Comparison of ENCODE assay signal across 11 cellular contexts in genomic region chr7:116687801-116688201, GRCh38. TPM values are rescaled to one million over a fixed set of nuclear protein-coding genes. Genes with fewer than 3 reads are reported as not detected.
DNase-seq lines count a peak whose midpoint lies in the region; ATAC-seq, FAIRE-seq and TF ChIP-seq lines count a peak whose summit lies in the region.
"Had no signal": no experiment of that assay in that cellular context is flagged by ENCODE, and none has a peak within 500 bp of the region (broad histone marks: within the 10 kb centered on the region; RNA-seq: fewer than 3 reads in every experiment).

No MANE protein-coding gene starts in this region.

- DNase-seq in A549 (ENCODE audit: low read depth in 1 of 2, low spot score in 1 of 2) = peak; percentile 49 to 53
- peak; percentile 83 for DNase-seq in IMR-90
- peak; percentile 78 for DNase-seq in mammary epithelial cell
- no peak for DNase-seq in left lung
- DNase-seq in OCI-LY7 (ENCODE audit: low spot score) = no peak
- no peak for DNase-seq in type B pancreatic cell (ENCODE audit: extremely low spot score, unreplicated experiment)
- DNase-seq: NCI-H1436, Right ventricle myocardium superior had no signal

- H3K79me2 ChIP-seq in mammary epithelial cell (ENCODE audit: insufficient read depth, low read length) (peaks cover 81% of the 10 kb centered on the region), OCI-LY7 (ENCODE audit: insufficient read depth, low read depth, low read length) (no peaks in the 10 kb centered on the region)
- H3K79me2 ChIP-seq: parathyroid adenoma had no signal

- dilution Hi-C loops in IMR-90 (cut with HindIII; ENCODE audit: low sequenced_read_pairs, unreplicated experiment) = no loop called here
- dilution Hi-C loops in mammary epithelial cell (cut with HindIII; ENCODE audit: low sequenced_read_pairs) = no loop called here

- H3K79me1 ChIP-seq in IMR-90 (ENCODE audit: low read depth in 1 of 2, low read length in 2 of 2) = peaks cover 28 to 37% of the 10 kb centered on the region in 2 experiments

- H3K23ac ChIP-seq in IMR-90 (ENCODE audit: low read depth, low read length) = peak overlapping the region; percentile 96

- H3K9me1 ChIP-seq in IMR-90 (ENCODE audit: insufficient read depth, low read length) = no peaks in the 10 kb centered on the region; the same call in 1 of the 2 replicates

- TF ChIP-seq RAD21 in A549 (conservative IDR thresholded peaks at IDR 0.05 in 1 of 2, IDR thresholded peaks at IDR 0.05 in 1 of 2) (no peak), IMR-90 (IDR thresholded peaks at IDR 0.05; ENCODE audit: low read length) (no peak)

- peak overlapping the region; percentile 90 for H3K4ac ChIP-seq in IMR-90 (ENCODE audit: low read depth, low read length)

- no peak for TF ChIP-seq EP300 in A549 (IDR thresholded peaks at IDR 0.05)

- WGBS in A549 (ENCODE audit: missing lambda C conversion rate) = 4% methylated on average over 7 of the region's 7 CpGs
- no CpG with 5 or more reads among the region's 7 CpGs for WGBS in IMR-90 (ENCODE audit: extremely low coverage in 2 of 2, insufficient read length in 1 of 2), 2 experiments
- 19% methylated on average over 7 of the region's 7 CpGs for whole genome bisulfite sequencing in mammary epithelial cell (ENCODE audit: low coverage, missing lambda C conversion rate)

- TF ChIP-seq CTCF in A549 (IDR thresholded peaks at IDR 0.05) = no peak
- TF ChIP-seq CTCF in IMR-90 (conservative IDR thresholded peaks at IDR 0.05; ENCODE audit: low read depth, low read length) = no peak
- no peak for TF ChIP-seq CTCF in mammary epithelial cell (conservative IDR thresholded peaks at IDR 0.05 in 1 of 2, IDR thresholded peaks at IDR 0.05 in 1 of 2; ENCODE audit: extremely low read depth in 1 of 2, insufficient read depth in 1 of 2, low read depth in 1 of 2, low read length in 2 of 2)
- no peak for TF ChIP-seq CTCF in left lung (IDR thresholded peaks at IDR 0.05)
- no peak for TF ChIP-seq CTCF in OCI-LY7 (conservative IDR thresholded peaks at IDR 0.05; ENCODE audit: low read length)
- no peak for TF ChIP-seq CTCF in type B pancreatic cell (conservative IDR thresholded peaks at IDR 0.05)

- intact Hi-C loops in IMR-90 (cut with micrococcal nuclease) (no loop called here), mammary epithelial cell (cut with micrococcal nuclease) (no loop called here), left lung (cut with DNase I) (no loop called here), OCI-LY7 (cut with micrococcal nuclease; ENCODE audit: unreplicated experiment) (no loop called here)

- H3K9me3 Mint-ChIP-seq in type B pancreatic cell = peaks cover 12% of the 10 kb centered on the region

- no peak for TF ChIP-seq POLR2A in A549 (IDR thresholded peaks at IDR 0.05; ENCODE audit: low read length)
- no peak for TF ChIP-seq POLR2A in IMR-90 (IDR thresholded peaks at IDR 0.05; ENCODE audit: low read depth, low read length)

- H3K56ac ChIP-seq in IMR-90 (ENCODE audit: extremely low read depth, insufficient read depth, low read length) = peak overlapping the region; percentile 40; the same call in 1 of the 2 replicates

- ATAC-seq in A549 (peak; percentile 63 to 75; a peak in 4 of 6 replicates), IMR-90 (ENCODE audit: low read depth) (peak; percentile 86), left lung (peak; percentile 52), GM21717 (IDR thresholded peaks at IDR 0.05; ENCODE audit: unreplicated experiment) (no peak), GM18498 (IDR thresholded peaks at IDR 0.05; ENCODE audit: unreplicated experiment) (no peak)

- peak overlapping the region; percentile 97 for H2BK20ac ChIP-seq in IMR-90 (ENCODE audit: low read depth, low read length)

- H2AFZ ChIP-seq in IMR-90 (replicated peaks; ENCODE audit: low read length, poor library complexity) (peak overlapping the region; percentile 84), mammary epithelial cell (ENCODE audit: low read depth, low read length) (no peak overlapping the region), OCI-LY7 (ENCODE audit: low read length) (no peak overlapping the region)
- H2AFZ ChIP-seq: parathyroid adenoma had no signal

- no peak overlapping the region for H3K4me3 Mint-ChIP-seq in type B pancreatic cell

- peak overlapping the region; percentile 89 for H3K4me2 ChIP-seq in A549
- H3K4me2 ChIP-seq in IMR-90 (ENCODE audit: low read depth, low read length) = peak overlapping the region; percentile 78; the same call in 1 of the 2 replicates
- peak overlapping the region; percentile 64 for H3K4me2 ChIP-seq in mammary epithelial cell (ENCODE audit: insufficient read depth, low read depth, low read length)
- H3K4me2 ChIP-seq in OCI-LY7 (ENCODE audit: low read length) = no peak overlapping the region

- H3K9me3 ChIP-seq in A549 = no peaks in the 10 kb centered on the region
- no peaks in the 10 kb centered on the region for H3K9me3 ChIP-seq in IMR-90 (ENCODE audit: control insufficient read depth, insufficient read depth, low read length)
- H3K9me3 ChIP-seq in mammary epithelial cell (replicated peaks; ENCODE audit: insufficient read depth, low read length) = no peaks in the 10 kb centered on the region
- no peaks in the 10 kb centered on the region for H3K9me3 ChIP-seq in left lung
- H3K9me3 ChIP-seq in OCI-LY7 (ENCODE audit: low read length) = no peaks in the 10 kb centered on the region

- H3K9ac ChIP-seq in IMR-90 (ENCODE audit: low read depth, low read length) (no peak overlapping the region; the same call in 1 of the 2 replicates), mammary epithelial cell (ENCODE audit: insufficient read depth, low read length) (no peak overlapping the region)
- H3K9ac ChIP-seq: parathyroid adenoma had no signal

- H4K91ac ChIP-seq in IMR-90 (ENCODE audit: insufficient read depth, low read depth, low read length) = peak overlapping the region; percentile 92

- in situ Hi-C loops in IMR-90 (cut with MboI; ENCODE audit: low sequenced_read_pairs) = no loop called here
- in situ Hi-C loops in mammary epithelial cell (cut with MboI; ENCODE audit: low sequenced_read_pairs in 2 of 2) = no loop called here

- H3K27me3 ChIP-seq in IMR-90 (ENCODE audit: control insufficient read depth, insufficient read depth, low read length) (no peaks in the 10 kb centered on the region), mammary epithelial cell (ENCODE audit: insufficient read depth, low read length) (no peaks in the 10 kb centered on the region), left lung (no peaks in the 10 kb centered on the region)

- H3K27ac ChIP-seq in A549 = peak overlapping the region; percentile 89 to 92
- peak overlapping the region; percentile 34; the same call in 1 of the 2 replicates for H3K27ac ChIP-seq in IMR-90 (ENCODE audit: insufficient read depth, low read length)
- peak overlapping the region; percentile 64 for H3K27ac ChIP-seq in mammary epithelial cell (ENCODE audit: insufficient read depth, low read depth, low read length)
- no peak overlapping the region for H3K27ac ChIP-seq in left lung
- no peak overlapping the region for H3K27ac ChIP-seq in OCI-LY7 (ENCODE audit: low read depth, low read length, poor library complexity, severe bottlenecking)
- H3K27ac ChIP-seq: parathyroid adenoma had no signal

- H2AK5ac ChIP-seq in IMR-90 (ENCODE audit: low read depth, low read length) = peak overlapping the region; percentile 73

- POLR2A ChIA-PET in A549 (lab: Yijun Ruan, JAX) (interaction anchor here (0.7 to 3.1 kb wide), 2 partner anchors 15 to 20 kb away, joined by 4 to 9 read pairs; partner anchors contain the start of gene MET), IMR-90 (lab: Charles Lee; ENCODE audit: unreplicated experiment) (interaction anchor here (0.5 kb wide), 1 partner anchor 13 kb away, joined by 3 read pairs; no protein-coding TSS in a partner anchor), OCI-LY7 (lab: Charles Lee) (no interaction called here)

- H3K36me3 Mint-ChIP-seq in type B pancreatic cell = no peaks in the 10 kb centered on the region

- peak overlapping the region; percentile 83 for H2AK9ac ChIP-seq in IMR-90 (replicated peaks; ENCODE audit: low read depth, low read length, poor library complexity)

- H3K27ac Mint-ChIP-seq in type B pancreatic cell = no peak overlapping the region

- peak; percentile 46 for FAIRE-seq in A549 (lab: Jason Lieb, UNC)

- peak overlapping the region; percentile 86 for H2BK5ac ChIP-seq in IMR-90 (ENCODE audit: low read depth, low read length, poor library complexity, severe bottlenecking)

- BruUV-seq in IMR-90 (replicated peaks; lab: Mats Ljungman, UMichigan) (no TSS peak), mammary epithelial cell (replicated peaks; lab: Mats Ljungman, UMichigan) (no TSS peak), OCI-LY7 (replicated peaks; lab: Mats Ljungman, UMichigan) (no TSS peak)

- peak overlapping the region; percentile 22 to 91 for H4K8ac ChIP-seq in IMR-90 (ENCODE audit: low read depth in 2 of 2, low read length in 2 of 2)

- H4K20me1 ChIP-seq in IMR-90 (ENCODE audit: insufficient read depth, low read length) (no peaks in the 10 kb centered on the region), mammary epithelial cell (ENCODE audit: insufficient read depth, low read length) (no peaks in the 10 kb centered on the region), OCI-LY7 (ENCODE audit: insufficient read depth, low read length) (peaks cover 6% of the 10 kb centered on the region; the same call in 1 of the 2 replicates)

- peak overlapping the region; percentile 78; the same call in 1 of the 2 replicates for H3K18ac ChIP-seq in IMR-90 (ENCODE audit: low read depth, low read length)

- H2BK15ac ChIP-seq in IMR-90 (ENCODE audit: low read depth, low read length) = peak overlapping the region; percentile 64; the same call in 1 of the 3 replicates

- H3K36me3 ChIP-seq in IMR-90 (ENCODE audit: control insufficient read depth, insufficient read depth, low read length) (no peaks in the 10 kb centered on the region), mammary epithelial cell (ENCODE audit: insufficient read depth, low read length) (no peaks in the 10 kb centered on the region), left lung (no peaks in the 10 kb centered on the region), OCI-LY7 (ENCODE audit: insufficient read depth, low read length) (no peaks in the 10 kb centered on the region)

- H3K27me3 Mint-ChIP-seq in type B pancreatic cell = no peaks in the 10 kb centered on the region

- peak overlapping the region; percentile 98 for H2BK120ac ChIP-seq in IMR-90 (ENCODE audit: low read depth, low read length)

- CTCF ChIA-PET in A549 (lab: Yijun Ruan, JAX) (interaction anchor here (0.9 to 3.0 kb wide), 5 partner anchors 11 to 116 kb away, joined by 3 to 10 read pairs (median 3); no protein-coding TSS in a partner anchor), IMR-90 (lab: Yijun Ruan, JAX) (interaction anchor here (0.6 to 0.9 kb wide), 4 partner anchors 16 to 1996 kb away, joined by 4 to 5 read pairs (median 4); no protein-coding TSS in a partner anchor), mammary epithelial cell (lab: Charles Lee; ENCODE audit: low non-redundant PET) (no interaction called here), OCI-LY7 (lab: Charles Lee; ENCODE audit: unreplicated experiment) (no interaction called here)

- peaks cover 5% of the 10 kb centered on the region for H3K4me1 Mint-ChIP-seq in type B pancreatic cell (ENCODE audit: unreplicated experiment)

- H3K14ac ChIP-seq in IMR-90 (replicated peaks; ENCODE audit: low read depth, low read length) = peak overlapping the region; percentile 76

- no peaks in the 10 kb centered on the region for H3K9me2 ChIP-seq in OCI-LY7 (ENCODE audit: insufficient read depth, low read length)

- H3K4me1 ChIP-seq in A549 (peaks cover 73% of the 10 kb centered on the region), IMR-90 (ENCODE audit: control insufficient read depth, insufficient read depth, low read length) (peaks cover 12% of the 10 kb centered on the region), mammary epithelial cell (ENCODE audit: insufficient read depth, low read length) (peaks cover 56% of the 10 kb centered on the region), left lung (peaks cover 0 to 3% of the 10 kb centered on the region in 2 donors), OCI-LY7 (ENCODE audit: insufficient read depth, low read length, poor library complexity, severe bottlenecking) (peaks cover 13% of the 10 kb centered on the region)
- H3K4me1 ChIP-seq: parathyroid adenoma had no signal

- peak overlapping the region; percentile 75; the same call in 1 of the 2 replicates for H4K5ac ChIP-seq in IMR-90 (ENCODE audit: low read depth, low read length)

- H3K4me3 ChIP-seq in A549 (peak overlapping the region; percentile 17; the same call in 1 of the 3 replicates), IMR-90 (ENCODE audit: insufficient read depth, low read depth, low read length) (no peak overlapping the region), mammary epithelial cell (replicated peaks in 1 of 3; ENCODE audit: insufficient read depth in 1 of 3, low read depth in 2 of 3, low read length in 3 of 3) (no peak overlapping the region), left lung (no peak overlapping the region), OCI-LY7 (ENCODE audit: low read depth, low read length, poor library complexity, severe bottlenecking) (no peak overlapping the region)

RNA-seq across cellular contexts. Expression of gene MET, which starts 15.8 kb away (rescaled TPM):
- 161 and 165 TPM in 2 replicates for polyA plus RNA-seq in A549 (2011; rRNA removed)
- polyA plus RNA-seq in A549 (2012; cell fraction: cytosol; rRNA removed) = 35.2 and 44.0 TPM in 2 replicates
- 33.9 and 45.5 TPM in 2 replicates for polyA plus RNA-seq in A549 (2012; cell fraction: nucleus; rRNA removed)
- polyA plus RNA-seq in A549 (2017; fragmentation: RNase III; extraction: RNeasy Plus Mini Kit Qiagen cat#74134 plus additional on column Dnase treatment) = 65.1 to 77.9 TPM (median 72.3 TPM) in 3 replicates
- 417 and 431 TPM in 2 replicates for polyA minus RNA-seq in A549 (2011; rRNA and poly(A)+ RNA removed)
- 68.0 and 84.6 TPM in 2 replicates for total RNA-seq in IMR-90 (2012; rRNA removed)
- polyA plus RNA-seq in IMR-90 (2012; rRNA removed) = 14.5 and 15.0 TPM in 2 replicates
- polyA plus RNA-seq in IMR-90 (2012; cell fraction: cytosol; rRNA removed) = 7.0 and 7.9 TPM in 2 replicates
- polyA plus RNA-seq in IMR-90 (2012; cell fraction: nucleus; rRNA removed; ENCODE audit: low replicate concordance) = 3.0 and 10.6 TPM in 2 replicates
- total RNA-seq in mammary epithelial cell = 100 to 1,000 TPM; 112 to 179 TPM
- 85.8 TPM for polyA plus RNA-seq in mammary epithelial cell
- polyA minus RNA-seq in mammary epithelial cell = 157 TPM
- 10 to 100 TPM; 70.0 to 89.3 TPM for total RNA-seq in left lung
- total RNA-seq in OCI-LY7 (2014; rRNA removed; shearing (Covaris generic)) = not detected in 2 replicates
- not detected in 2 replicates for total RNA-seq in OCI-LY7 (2022)
- 34.2 and 49.1 TPM in 2 replicates for total RNA-seq in type B pancreatic cell (ENCODE audit: low replicate concordance)

Comparison
In these comparisons a context has a peak if more than half of its experiments do, and no peak if none do; other contexts are left out.
1. ATAC-seq: peak in A549 (2 of 2), IMR-90 (single experiment) and left lung (single experiment); none in GM21717 (single experiment) and GM18498 (single experiment).
2. DNase-seq: peak in A549 (2 of 2), IMR-90 (single experiment) and mammary epithelial cell (single experiment); none in left lung (0 of 2), OCI-LY7 (single experiment) and type B pancreatic cell (single experiment).
3. H3K27ac ChIP-seq: peak in A549 (2 of 2), IMR-90 (single experiment) and mammary epithelial cell (single experiment); none in left lung (0 of 2) and OCI-LY7 (single experiment).
4. RNA of gene MET, which starts 15.8 kb away (total RNA-seq): 112 to 179 TPM in mammary epithelial cell, 70.0 to 89.3 TPM in left lung, 68.0 to 84.6 TPM in IMR-90 and 34.2 to 49.1 TPM in type B pancreatic cell; not detected in OCI-LY7; every median in the first group is over 10 times any median in the second.
5. CTCF ChIA-PET loops: an anchor here in A549 (0.9 to 3.0 kb wide) and IMR-90 (0.6 to 0.9 kb wide); none called in mammary epithelial cell and OCI-LY7.